In genomic region chrX:147522986-147523385, GRCh38 we compare ENCODE assay signal across 31 cellular contexts.
"Had no signal": no experiment of that assay in that cellular context is flagged by ENCODE, and none has a peak within 500 bp of the region (broad histone marks: within the 10 kb centered on the region; RNA-seq: fewer than 3 reads in every experiment).

No MANE protein-coding gene starts in this region.

- H3K36me3 ChIP-seq: adrenal gland, ascending aorta, brain microvascular endothelial cell, breast epithelium, cardiac muscle cell had no signal

- H3K4me1 ChIP-seq: adrenal gland, ascending aorta, body of pancreas, breast epithelium had no signal

- H3K27ac ChIP-seq: adrenal gland, ascending aorta, body of pancreas, brain microvascular endothelial cell, breast epithelium, cardiac muscle cell had no signal

- ATAC-seq: activated naive CD4-positive, alpha-beta T cell treated with anti-CD3 and anti-CD28 coated beads, Interleukin-2, amount 50 U/mL, for 72 hours; activated naive CD8-positive, alpha-beta T cell treated with anti-CD3 and anti-CD28 coated beads, Interleukin-2, amount 50 U/mL, for 24 hours; activated T-cell treated with anti-CD3 and anti-CD28 coated beads, Interleukin-2, amount 50 U/mL, for 4 hours; activated T-cell treated with anti-CD3 and anti-CD28 coated beads, Interleukin-2, amount 50 U/mL, for 72 hours; activated T-helper 17 cell treated with anti-CD3 and anti-CD28 coated beads, Interleukin-2, amount 50 U/mL, for 72 hours; body of pancreas had no signal

- H3K4me3 ChIP-seq: adrenal gland, ascending aorta, body of pancreas, breast epithelium, cardiac muscle cell had no signal

- H3K27me3 ChIP-seq: adrenal gland, ascending aorta, body of pancreas, brain microvascular endothelial cell, breast epithelium, cardiac muscle cell had no signal

- DNase-seq: activated effector memory CD4-positive, alpha-beta T cell treated with anti-CD3 and anti-CD28 coated beads, Interleukin-2, amount 50 U/mL, for 16 hours; activated effector memory CD4-positive, alpha-beta T cell treated with Interleukin-2 at 50 U/mL for 16 hours; activated gamma-delta T cell; activated gamma-delta T cell treated with Interleukin-2 at 50 U/mL for 16 hours; activated naive CD4-positive, alpha-beta T cell; activated naive CD4-positive, alpha-beta T cell treated with anti-CD3 and anti-CD28 coated beads for 36 hours; activated naive CD4-positive, alpha-beta T cell treated with anti-CD3 and anti-CD28 coated beads, Interleukin-2, amount 10 ng/mL, durations not matched to agents 7 days and 5 days; activated naive CD4-positive, alpha-beta T cell treated with anti-CD3 and anti-CD28 coated beads, Interleukin-2, amount 50 U/mL, for 16 hours; activated naive CD4-positive, alpha-beta T cell treated with Interleukin-2 at 50 U/mL for 16 hours; activated naive CD8-positive, alpha-beta T cell treated with anti-CD3 and anti-CD28 coated beads for 36 hours; activated naive CD8-positive, alpha-beta T cell treated with anti-CD3 and anti-CD28 coated beads, Interleukin-2, amount 10 ng/mL, durations not matched to agents 7 days and 5 days; activated naive CD8-positive, alpha-beta T cell treated with anti-CD3 and anti-CD28 coated beads, Interleukin-2, amount 50 U/mL, for 24 hours; activated T-cell treated with anti-CD3 and anti-CD28 coated beads, Interleukin-2, amount 50 U/mL, for 1 hour; activated T-cell treated with anti-CD3 and anti-CD28 coated beads, Interleukin-2, amount 50 U/mL, for 24 hours; activated T-cell treated with anti-CD3 and anti-CD28 coated beads, Interleukin-2, amount 50 U/mL, for 4 hours; activated T-cell treated with anti-CD3 and anti-CD28 coated beads, Interleukin-2, amount 50 U/mL, for 48 hours; activated T-cell treated with anti-CD3 and anti-CD28 coated beads, Interleukin-2, amount 50 U/mL, for 72 hours; adrenal gland; amniotic stem cell; amygdala; anterior cingulate cortex; aorta; body of pancreas; brain microvascular endothelial cell; central memory CD4-positive, alpha-beta T cell; cerebellar nuclear complex had no signal

- H3K9me3 ChIP-seq: adrenal gland, ascending aorta, body of pancreas had no signal
